In genomic region chr2:110657721-110658305, GRCh38 we compare ENCODE assay signal across 13 cellular contexts. TPM values are rescaled to one million over a fixed set of nuclear protein-coding genes. Genes with fewer than 3 reads are reported as not detected.
DNase-seq lines count a peak whose midpoint lies in the region; ATAC-seq, FAIRE-seq and TF ChIP-seq lines count a peak whose summit lies in the region.
"Had no signal": no experiment of that assay in that cellular context is flagged by ENCODE, and none has a peak within 500 bp of the region (broad histone marks: within the 10 kb centered on the region; RNA-seq: fewer than 3 reads in every experiment).

No MANE protein-coding gene starts in this region.

- peak overlapping the region; percentile 1 to 80 (median 59) for H3K27ac Mint-ChIP-seq in CD8-positive, alpha-beta memory T cell

- H3K9me3 ChIP-seq in CD8-positive, alpha-beta memory T cell (ENCODE audit: low read length): no peaks in the 10 kb centered on the region
- H3K9me3 ChIP-seq in mucosa of stomach (ENCODE audit: control insufficient read depth, low read length) (no peaks in the 10 kb centered on the region), gastroesophageal sphincter (no peaks in the 10 kb centered on the region)
- H3K9me3 ChIP-seq: Peyer's patch had no signal

- no peak overlapping the region for H3K4me3 ChIP-seq in CD8-positive, alpha-beta memory T cell (ENCODE audit: low read length)
- H3K4me3 ChIP-seq in bronchial epithelial cell (ENCODE audit: low read depth, low read length) (no peak overlapping the region), mucosa of stomach (ENCODE audit: low read length) (no peak overlapping the region), gastroesophageal sphincter (no peak overlapping the region)
- H3K4me3 ChIP-seq: Peyer's patch had no signal

- no peak for TF ChIP-seq POLR2A in gastroesophageal sphincter (IDR thresholded peaks at IDR 0.05)

- peaks cover 10 to 14% (median 13%) of the 10 kb centered on the region in 3 donors for H3K4me1 Mint-ChIP-seq in CD8-positive, alpha-beta memory T cell

- no peak for FAIRE-seq in bronchial epithelial cell (lab: Jason Lieb, UNC)
- no peak for FAIRE-seq in frontal cortex (lab: Jason Lieb, UNC)
- FAIRE-seq: D721Med had no signal

- DNase-seq in CD8-positive, alpha-beta memory T cell: no peak
- peak; percentile 55 for DNase-seq in bronchial epithelial cell (ENCODE audit: low read depth)
- no peak for DNase-seq in foreskin melanocyte
- no peak for DNase-seq in frontal cortex (ENCODE audit: low spot score in 2 of 2)
- DNase-seq: KBM-7; NCI-H2171; nephron progenitor cell; stimulated activated CD8-positive, alpha-beta memory T cell treated with anti-CD3 and anti-CD28 coated beads, Interleukin-4, amount 100 ng/mL, for 48 hours had no signal

- ATAC-seq in GM18907 (IDR thresholded peaks at IDR 0.05; ENCODE audit: unreplicated experiment) (peak; percentile 80), gastroesophageal sphincter (no peak)

- no peaks in the 10 kb centered on the region for H3K27me3 Mint-ChIP-seq in CD8-positive, alpha-beta memory T cell

- H3K4me1 ChIP-seq in CD8-positive, alpha-beta memory T cell (ENCODE audit: insufficient read depth, low read length): no peaks in the 10 kb centered on the region
- H3K4me1 ChIP-seq in mucosa of stomach (ENCODE audit: control insufficient read depth, insufficient read depth, low read length) (peaks cover 7% of the 10 kb centered on the region), gastroesophageal sphincter (peaks cover 0 to 6% (median 0%) of the 10 kb centered on the region in 3 donors)

- no peak for TF ChIP-seq CTCF in bronchial epithelial cell (IDR thresholded peaks at IDR 0.05; ENCODE audit: insufficient read depth, low read length, severe bottlenecking)
- no peak for TF ChIP-seq CTCF in gastroesophageal sphincter (IDR thresholded peaks at IDR 0.05)

- CTCF ChIA-PET in CD8-positive, alpha-beta memory T cell (lab: Charles Lee): no interaction called here

- peaks cover 3 to 8% (median 5%) of the 10 kb centered on the region in 3 donors for H3K36me3 Mint-ChIP-seq in CD8-positive, alpha-beta memory T cell

- TF ChIP-seq EP300 in gastroesophageal sphincter (IDR thresholded peaks at IDR 0.05): no peak

- WGBS in gastroesophageal sphincter (ENCODE audit: low coverage in 1 of 2), 2 donors: 53 to 96% methylated on average over 3 of the region's 3 CpGs

- no peaks in the 10 kb centered on the region for H3K27me3 ChIP-seq in CD8-positive, alpha-beta memory T cell (ENCODE audit: insufficient read depth, low read length, poor library complexity, severe bottlenecking)
- H3K27me3 ChIP-seq in bronchial epithelial cell (ENCODE audit: control insufficient read depth, insufficient read depth, low read length): no peaks in the 10 kb centered on the region
- no peaks in the 10 kb centered on the region for H3K27me3 ChIP-seq in mucosa of stomach (ENCODE audit: control insufficient read depth, insufficient read depth, low read length)
- no peaks in the 10 kb centered on the region for H3K27me3 ChIP-seq in gastroesophageal sphincter
- H3K27me3 ChIP-seq: Peyer's patch had no signal

- H3K36me3 ChIP-seq in CD8-positive, alpha-beta memory T cell (ENCODE audit: insufficient read depth, low read length): no peaks in the 10 kb centered on the region
- no peaks in the 10 kb centered on the region for H3K36me3 ChIP-seq in bronchial epithelial cell (ENCODE audit: control insufficient read depth, insufficient read depth, low read length)
- H3K36me3 ChIP-seq in mucosa of stomach (ENCODE audit: control insufficient read depth, insufficient read depth, low read length): no peaks in the 10 kb centered on the region
- no peaks in the 10 kb centered on the region for H3K36me3 ChIP-seq in gastroesophageal sphincter
- H3K36me3 ChIP-seq: Peyer's patch had no signal

- POLR2A ChIA-PET in CD8-positive, alpha-beta memory T cell (lab: Charles Lee): no interaction called here

- no peaks in the 10 kb centered on the region for H3K9me3 Mint-ChIP-seq in CD8-positive, alpha-beta memory T cell
- H3K9me3 Mint-ChIP-seq: nephron progenitor cell had no signal

- no peak overlapping the region for H3K27ac ChIP-seq in CD8-positive, alpha-beta memory T cell (ENCODE audit: low read depth, low read length)
- H3K27ac ChIP-seq in gastroesophageal sphincter: no peak overlapping the region

- peak overlapping the region; percentile 5 to 64 (median 57) for H3K4me3 Mint-ChIP-seq in CD8-positive, alpha-beta memory T cell
- H3K4me3 Mint-ChIP-seq: nephron progenitor cell had no signal

- peak overlapping the region; percentile 40 for H3K9ac ChIP-seq in mucosa of stomach (ENCODE audit: low read length)

RNA-seq across cellular contexts. Expression of gene BUB1, which starts 20.1 kb away (rescaled TPM):
- 10 to 100 TPM; 46.9 to 49.5 TPM for total RNA-seq in CD8-positive, alpha-beta memory T cell
- polyA plus RNA-seq in CD8-positive, alpha-beta memory T cell: 0.56 TPM
- total RNA-seq in bronchial epithelial cell (1.2 and 1.3 TPM in 2 replicates), gastroesophageal sphincter (1 to 10 TPM in 2 of 4 donors, under 1 TPM in 1, not detected in 1; 0.40 to 2.3 (median 1.0) TPM), frontal cortex (6.9 TPM)
